In genomic region chr19:44605547-44605946, GRCh38 we compare ENCODE assay signal across 32 cellular contexts. TPM values are rescaled to one million over a fixed set of nuclear protein-coding genes. Genes with fewer than 3 reads are reported as not detected.
"Had no signal": no experiment of that assay in that cellular context is flagged by ENCODE, and none has a peak within 500 bp of the region (broad histone marks: within the 10 kb centered on the region; RNA-seq: fewer than 3 reads in every experiment).

No MANE protein-coding gene starts in this region.

- H3K9me3 ChIP-seq: left ventricle myocardium inferior, right atrium auricular region, right lobe of liver, tibial nerve, uterus had no signal

- H3K4me3 ChIP-seq: hepatocyte, left ventricle myocardium inferior, lung, right atrium auricular region, right lobe of liver, smooth muscle cell, tibial nerve, uterus had no signal

- H3K4me3 Mint-ChIP-seq: mesothelial cell of epicardium; nephron; neural crest cell; stimulated activated memory B cell treated with anti-CD40 and anti-IgM and Interleukin-4, amounts not matched to agents 10 μg/mL and 1 μg/mL and 100 μg/mL, for 72 hours; stimulated activated naive CD8-positive, alpha-beta T cell treated with anti-CD3 and anti-CD28 coated beads, Interleukin-15, amount 100 ng/mL, for 72 hours; type B pancreatic cell had no signal

- H3K9ac ChIP-seq: parathyroid adenoma had no signal

- H3K27ac ChIP-seq: right atrium auricular region, right lobe of liver, tibial nerve, uterus had no signal

- H3K27me3 Mint-ChIP-seq: stimulated activated naive CD8-positive, alpha-beta T cell treated with anti-CD3 and anti-CD28 coated beads, Interleukin-15, amount 100 ng/mL, for 72 hours had no signal

- H2AFZ ChIP-seq: hepatocyte, parathyroid adenoma had no signal

- H3K4me1 ChIP-seq: parathyroid adenoma, uterus had no signal

- DNase-seq: islet precursor cell; left ventricle myocardium inferior; mesendoderm; naive B cell; nucleus accumbens; right lobe of liver; stimulated activated CD4-positive, alpha-beta T cell treated with anti-CD3 and anti-CD28 coated beads, Interleukin-1b, Interleukin-23, amount 100 ng/mL, for 48 hours; stimulated activated CD4-positive, alpha-beta T cell treated with anti-CD3 and anti-CD28 coated beads, Interleukin-2, amount 100 ng/mL, for 48 hours; stimulated activated CD4-positive, alpha-beta T cell treated with anti-CD3 and anti-CD28 coated beads, Interleukin-4, amount 100 ng/mL, for 4 hours; stimulated activated CD8-positive, alpha-beta memory T cell treated with anti-CD3 and anti-CD28 coated beads, Interleukin-4, amount 100 ng/mL, for 48 hours; stimulated activated naive CD4-positive, alpha-beta T cell treated with Interleukin-2 at 50 U/mL for 16 hours; stimulated activated naive CD8-positive, alpha-beta T cell treated with anti-CD3 and anti-CD28 coated beads, Interleukin-15, amount 100 ng/mL, for 72 hours; substantia nigra; uterus had no signal

- H3K36me3 Mint-ChIP-seq: mesothelial cell of epicardium; naive B cell; stimulated activated memory B cell treated with anti-CD40 and anti-IgM and Interleukin-4, amounts not matched to agents 10 μg/mL and 1 μg/mL and 100 μg/mL, for 72 hours; type B pancreatic cell had no signal

- ATAC-seq: right lobe of liver; stimulated activated memory B cell treated with anti-CD40 and anti-IgM and Interleukin-4, amounts not matched to agents 10 μg/mL and 1 μg/mL and 100 μg/mL, for 72 hours; stimulated activated naive CD8-positive, alpha-beta T cell treated with anti-CD3 and anti-CD28 coated beads, Interleukin-15, amount 100 ng/mL, for 72 hours had no signal

- H3K36me3 ChIP-seq: left ventricle myocardium inferior, right atrium auricular region, right lobe of liver, tibial nerve, uterus had no signal

- H3K27me3 ChIP-seq: hepatocyte, right atrium auricular region, right lobe of liver, tibial nerve, uterus had no signal

- H3K9me3 Mint-ChIP-seq: mesothelial cell of epicardium, nephron, type B pancreatic cell had no signal

- H3K79me2 ChIP-seq: hepatocyte, parathyroid adenoma had no signal

- H3K27ac Mint-ChIP-seq: mesothelial cell of epicardium; nephron; stimulated activated memory B cell treated with anti-CD40 and anti-IgM and Interleukin-4, amounts not matched to agents 10 μg/mL and 1 μg/mL and 100 μg/mL, for 72 hours; stimulated activated naive CD8-positive, alpha-beta T cell treated with anti-CD3 and anti-CD28 coated beads, Interleukin-15, amount 100 ng/mL, for 72 hours; type B pancreatic cell had no signal

- H3K4me2 ChIP-seq: hepatocyte, smooth muscle cell had no signal

RNA-seq across cellular contexts. Expression of gene IGSF23, which starts 7.8 kb away (rescaled TPM):
- total RNA-seq: left ventricle myocardium inferior, lower leg skin, lung, mesothelial cell of epicardium, mononuclear cell, neural crest cell, osteoblast, posterior vena cava, right atrium auricular region, skeletal muscle tissue, smooth muscle cell, temporal lobe, tibial nerve, ureter, uterus had no signal
- polyA plus RNA-seq: lung, smooth muscle cell had no signal
